In the genomic region with DNA sequence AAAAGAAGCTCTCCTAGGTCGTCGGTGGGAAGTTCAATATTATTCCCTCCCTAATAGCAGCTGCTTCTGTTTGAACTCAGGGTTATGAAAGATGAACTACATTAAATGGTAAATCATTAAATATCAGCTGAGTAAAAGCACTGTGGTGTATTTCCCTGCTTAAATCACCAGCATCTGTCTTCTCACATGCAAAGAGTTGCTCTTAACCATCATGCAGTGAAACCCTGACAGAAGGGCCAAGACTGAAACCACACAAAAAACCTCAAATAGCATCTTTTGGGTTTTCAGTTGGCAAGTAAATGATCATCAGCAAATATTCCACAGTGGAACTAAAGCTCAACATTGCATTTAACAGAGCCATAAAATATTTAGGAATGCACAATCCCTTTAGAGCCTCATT, we compare ENCODE assay signal across 15 cellular contexts.
A peak's percentile ranks its signal among the peaks of the same experiment; 100 is the strongest.
DNase-seq lines count a peak whose midpoint lies in the region; ATAC-seq, FAIRE-seq and TF ChIP-seq lines count a peak whose summit lies in the region.
"Had no signal": no experiment of that assay in that cellular context is flagged by ENCODE, and none has a peak within 500 bp of the region (broad histone marks: within the 10 kb centered on the region; RNA-seq: fewer than 3 reads in every experiment).

No MANE protein-coding gene starts in this region.

- no peak for FAIRE-seq in HTR-8/SVneo (lab: Jason Lieb, UNC)

- no peak for TF ChIP-seq POLR2A in tibial nerve (IDR thresholded peaks at IDR 0.05)

- CTCF ChIA-PET in CD8-positive, alpha-beta T cell (lab: Charles Lee), result no interaction called here

- intact Hi-C loops in CD8-positive, alpha-beta T cell (cut with DNase I, micrococcal nuclease), result no loop called here

- ATAC-seq in GM18508 (IDR thresholded peaks at IDR 0.05; ENCODE audit: insufficient read depth, unreplicated experiment), result peak; percentile 97
- ATAC-seq in GM19468 (IDR thresholded peaks at IDR 0.05; ENCODE audit: extremely low read depth, unreplicated experiment), result peak; percentile 58
- peak; percentile 83 for ATAC-seq in HG02970 (IDR thresholded peaks at IDR 0.05; ENCODE audit: low FRiP score, unreplicated experiment)
- ATAC-seq in HG03565 (IDR thresholded peaks at IDR 0.05; ENCODE audit: unreplicated experiment), result peak; percentile 88
- no peak for ATAC-seq in CD8-positive, alpha-beta T cell
- ATAC-seq: stimulated activated naive B cell treated with anti-CD40 and anti-IgM and Interleukin-4, amounts not matched to agents 10 μg/mL and 1 μg/mL and 100 μg/mL, for 72 hours had no signal

- no peaks in the 10 kb centered on the region for H3K27me3 ChIP-seq in CD8-positive, alpha-beta T cell (ENCODE audit: insufficient read depth, low read length)
- H3K27me3 ChIP-seq in tibial nerve, result no peaks in the 10 kb centered on the region

- no peak overlapping the region for H3K27ac Mint-ChIP-seq in CD8-positive, alpha-beta T cell
- H3K27ac Mint-ChIP-seq: activated B cell treated with CpG ODN at 0.5 μM for 24 hours; HFFc6; progenitor cell of endocrine pancreas; stimulated activated naive B cell treated with anti-CD40 and anti-IgM and Interleukin-4, amounts not matched to agents 10 μg/mL and 1 μg/mL and 100 μg/mL, for 72 hours had no signal

- no peak overlapping the region for H3K4me3 Mint-ChIP-seq in CD8-positive, alpha-beta T cell
- H3K4me3 Mint-ChIP-seq: activated B cell treated with CpG ODN at 0.5 μM for 24 hours; HFFc6; stimulated activated naive B cell treated with anti-CD40 and anti-IgM and Interleukin-4, amounts not matched to agents 10 μg/mL and 1 μg/mL and 100 μg/mL, for 72 hours had no signal

- no peaks in the 10 kb centered on the region for H3K9me3 ChIP-seq in CD8-positive, alpha-beta T cell (ENCODE audit: low read length)
- no peaks in the 10 kb centered on the region for H3K9me3 ChIP-seq in tibial nerve

- H3K4me1 ChIP-seq in CD8-positive, alpha-beta T cell (ENCODE audit: insufficient read depth, low read length), result no peaks in the 10 kb centered on the region
- H3K4me1 ChIP-seq in tibial nerve, result no peaks in the 10 kb centered on the region

- H3K4me3 ChIP-seq in CD8-positive, alpha-beta T cell (ENCODE audit: low read depth, low read length), result no peak overlapping the region
- no peak overlapping the region for H3K4me3 ChIP-seq in tibial nerve
- H3K4me3 ChIP-seq: dorsolateral prefrontal cortex had no signal

- H3K36me3 Mint-ChIP-seq in CD8-positive, alpha-beta T cell, result no peaks in the 10 kb centered on the region
- H3K36me3 Mint-ChIP-seq: stimulated activated naive B cell treated with anti-CD40 and anti-IgM and Interleukin-4, amounts not matched to agents 10 μg/mL and 1 μg/mL and 100 μg/mL, for 72 hours had no signal

- DNase-seq in retina (no peak), tibial nerve (ENCODE audit: low spot score in 2 of 2) (no peak), HTR-8/SVneo (ENCODE audit: insufficient read length, low spot score) (no peak)
- DNase-seq in CD8-positive, alpha-beta T cell, result no peak
- DNase-seq: activated B cell treated with CpG ODN at 0.5 μM for 24 hours; activated T-cell treated with anti-CD3 and anti-CD28 coated beads, Interleukin-2, amount 50 U/mL, for 48 hours; dorsolateral prefrontal cortex; HFFc6; stimulated activated CD4-positive, alpha-beta T cell treated with anti-CD3 and anti-CD28 coated beads, Interleukin-2, amount 100 ng/mL, for 24 hours; stimulated activated naive B cell treated with anti-CD40 and anti-IgM and Interleukin-4, amounts not matched to agents 10 μg/mL and 1 μg/mL and 100 μg/mL, for 72 hours had no signal

- H3K36me3 ChIP-seq in CD8-positive, alpha-beta T cell (ENCODE audit: insufficient read depth, low read length), result no peaks in the 10 kb centered on the region
- no peaks in the 10 kb centered on the region for H3K36me3 ChIP-seq in tibial nerve

- H3K4me1 Mint-ChIP-seq in CD8-positive, alpha-beta T cell (ENCODE audit: low read depth), result no peaks in the 10 kb centered on the region
- H3K4me1 Mint-ChIP-seq: activated B cell treated with CpG ODN at 0.5 μM for 24 hours; stimulated activated naive B cell treated with anti-CD40 and anti-IgM and Interleukin-4, amounts not matched to agents 10 μg/mL and 1 μg/mL and 100 μg/mL, for 72 hours had no signal

- TF ChIP-seq EP300 in tibial nerve (IDR thresholded peaks at IDR 0.05), result no peak

- WGBS in tibial nerve, 2 donors, result 50 to 53% methylated on average over 2 of the region's 2 CpGs

- no peaks in the 10 kb centered on the region for H3K9me3 Mint-ChIP-seq in CD8-positive, alpha-beta T cell
- H3K9me3 Mint-ChIP-seq: activated B cell treated with CpG ODN at 0.5 μM for 24 hours; stimulated activated naive B cell treated with anti-CD40 and anti-IgM and Interleukin-4, amounts not matched to agents 10 μg/mL and 1 μg/mL and 100 μg/mL, for 72 hours had no signal

- no peaks in the 10 kb centered on the region for H3K27me3 Mint-ChIP-seq in CD8-positive, alpha-beta T cell (ENCODE audit: low read depth)
- H3K27me3 Mint-ChIP-seq: activated B cell treated with CpG ODN at 0.5 μM for 24 hours; progenitor cell of endocrine pancreas; stimulated activated naive B cell treated with anti-CD40 and anti-IgM and Interleukin-4, amounts not matched to agents 10 μg/mL and 1 μg/mL and 100 μg/mL, for 72 hours had no signal

- H3K27ac ChIP-seq in CD8-positive, alpha-beta T cell (ENCODE audit: low read depth, low read length), result no peak overlapping the region
- no peak overlapping the region for H3K27ac ChIP-seq in tibial nerve
- H3K27ac ChIP-seq: dorsolateral prefrontal cortex had no signal

- POLR2A ChIA-PET in CD8-positive, alpha-beta T cell (lab: Charles Lee), result no interaction called here

- TF ChIP-seq CTCF in CD8-positive, alpha-beta T cell (IDR thresholded peaks at IDR 0.05), result no peak
- no peak for TF ChIP-seq CTCF in tibial nerve (IDR thresholded peaks at IDR 0.05)
